9 cellular contexts compared by ENCODE assay signal in the genomic region with DNA sequence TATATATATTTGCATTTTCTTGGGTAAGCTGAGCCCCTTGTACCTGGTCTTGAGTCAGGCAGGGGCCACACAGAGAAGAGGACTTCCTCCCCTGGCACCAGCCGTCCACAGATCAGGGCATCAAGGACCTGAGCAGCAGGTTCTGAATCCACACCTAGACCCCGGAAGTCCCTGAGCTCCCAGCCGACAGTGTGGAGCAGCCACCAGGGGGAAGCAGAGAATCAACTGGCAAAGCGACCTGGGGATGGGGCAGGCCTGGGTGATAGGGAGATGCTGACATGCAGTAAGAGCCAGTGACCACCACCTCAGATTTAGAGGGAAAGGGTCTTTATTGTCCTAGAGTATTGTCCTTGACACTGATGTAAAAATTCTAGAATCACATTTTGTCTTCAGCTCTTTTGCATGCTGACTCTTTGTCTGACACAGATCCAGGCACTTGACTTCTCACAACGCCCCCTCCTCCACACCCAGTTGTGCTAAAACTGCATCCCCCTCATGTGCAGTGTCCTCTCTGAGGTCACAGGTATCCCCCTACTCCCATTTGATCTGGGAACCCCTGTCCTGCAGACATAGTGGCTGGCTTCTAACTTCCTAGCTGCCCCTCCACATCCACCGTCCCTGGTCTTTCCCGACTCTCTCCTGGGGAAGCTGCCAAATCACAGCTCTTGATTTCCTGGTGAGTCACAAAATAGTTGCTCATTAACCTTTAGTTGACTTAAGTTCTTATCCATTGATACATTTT.
DNase-seq lines count a peak whose midpoint lies in the region; ATAC-seq and TF ChIP-seq lines count a peak whose summit lies in the region.
"Had no signal": no experiment of that assay in that cellular context is flagged by ENCODE, and none has a peak within 500 bp of the region (broad histone marks: within the 10 kb centered on the region; RNA-seq: fewer than 3 reads in every experiment).

No MANE protein-coding gene starts in this region.

- BruUV-seq in A673 (replicated peaks; lab: Mats Ljungman, UMichigan) = no TSS peak

- POLR2A ChIA-PET in A673 (lab: Charles Lee; ENCODE audit: low non-redundant PET) = no interaction called here

- TF ChIP-seq CTCF in A673 (conservative IDR thresholded peaks at IDR 0.05; ENCODE audit: low read depth, low read length) (peak; percentile 83), GM12872 (IDR thresholded peaks at IDR 0.05; ENCODE audit: insufficient read depth, low read depth, low read length) (peak; percentile 77), testis (IDR thresholded peaks at IDR 0.05) (peak; percentile 42 to 53 (median 50))

- no peak overlapping the region for H3K4me3 ChIP-seq in A673 (ENCODE audit: low read depth, low read length, poor library complexity, severe bottlenecking)
- no peak overlapping the region for H3K4me3 ChIP-seq in effector memory CD4-positive, alpha-beta T cell (ENCODE audit: insufficient read depth, low read depth, low read length, poor library complexity, severe bottlenecking)
- H3K4me3 ChIP-seq in testis = no peak overlapping the region

- H3K27me3 ChIP-seq in A673 (replicated peaks; ENCODE audit: insufficient read depth, low read depth, low read length, poor library complexity) = no peaks in the 10 kb centered on the region
- H3K27me3 ChIP-seq in effector memory CD4-positive, alpha-beta T cell (replicated peaks; ENCODE audit: control insufficient read depth, insufficient read depth, low read length, poor library complexity, severe bottlenecking) = no peaks in the 10 kb centered on the region
- H3K27me3 ChIP-seq in testis = no peaks in the 10 kb centered on the region
- H3K27me3 ChIP-seq: neutrophil had no signal

- intact Hi-C loops in A673 (cut with micrococcal nuclease; ENCODE audit: unreplicated experiment) (no loop called here), testis (cut with DNase I; ENCODE audit: low total_unique reads) (no loop called here)

- H3K27ac Mint-ChIP-seq in naive B cell = peak overlapping the region; percentile 71 to 94 (median 83)

- no peaks in the 10 kb centered on the region for H3K36me3 Mint-ChIP-seq in naive B cell

- H3K27ac ChIP-seq in A673 (ENCODE audit: low read depth, low read length, poor library complexity, severe bottlenecking) (no peak overlapping the region), testis (no peak overlapping the region)
- H3K27ac ChIP-seq in effector memory CD4-positive, alpha-beta T cell (ENCODE audit: insufficient read depth, low read length, poor library complexity, severe bottlenecking) = peak overlapping the region; percentile 21
- H3K27ac ChIP-seq: neutrophil had no signal

- DNase-seq in A673 (ENCODE audit: low spot score) (peak; percentile 62), NCI-H2171 treated with DMSO at 0.1 percent for 48 hours (lab: John Stamatoyannopoulos, UW) (peak; percentile 56), naive B cell (peak; percentile 65), testis (peak; percentile 73), NCI-H1048 (lab: John Stamatoyannopoulos, UW) (no peak)
- DNase-seq in activated CD4-positive, alpha-beta T cell treated with anti-CD3 and anti-CD28 coated beads, Interleukin-2, amount 50 U/mL, for 48 hours = peak; percentile 75 to 82
- DNase-seq in effector memory CD4-positive, alpha-beta T cell = peak; percentile 59 to 73 (median 66)

- 39% methylated on average over 7 of the region's 7 CpGs for WGBS in testis, 2 donors

- H3K27me3 Mint-ChIP-seq in naive B cell = no peaks in the 10 kb centered on the region

- ATAC-seq in naive B cell (ENCODE audit: low read depth in 2 of 2) = peak; percentile 87 to 89

- no peaks in the 10 kb centered on the region for H3K9me3 Mint-ChIP-seq in naive B cell

- H3K36me3 ChIP-seq in A673 (ENCODE audit: insufficient read depth, low read length, poor library complexity, severe bottlenecking) = no peaks in the 10 kb centered on the region
- H3K36me3 ChIP-seq in effector memory CD4-positive, alpha-beta T cell (ENCODE audit: control insufficient read depth, insufficient read depth, low read length) = no peaks in the 10 kb centered on the region
- no peaks in the 10 kb centered on the region for H3K36me3 ChIP-seq in testis (ENCODE audit: low read depth, missing control alignments)
- H3K36me3 ChIP-seq: neutrophil had no signal

- H3K4me1 ChIP-seq in A673 (ENCODE audit: insufficient read depth, low read length, poor library complexity, severe bottlenecking) (no peaks in the 10 kb centered on the region), testis (no peaks in the 10 kb centered on the region)
- H3K4me1 ChIP-seq in effector memory CD4-positive, alpha-beta T cell (ENCODE audit: control insufficient read depth, insufficient read depth, low read length, poor library complexity, severe bottlenecking) = peaks cover 11% of the 10 kb centered on the region

- H3K4me1 Mint-ChIP-seq in naive B cell = peaks cover 21 to 30% (median 24%) of the 10 kb centered on the region in 3 donors

- CTCF ChIA-PET in A673 (lab: Charles Lee) = interaction anchor here (0.6 to 1.4 kb wide), 6 partner anchors 9 to 203 kb away, joined by 3 to 10 read pairs (median 4); no protein-coding TSS in a partner anchor

- H3K4me3 Mint-ChIP-seq in naive B cell = peak overlapping the region in 4 of 8 donors; percentile 46 to 69 (median 61)

- no peak for TF ChIP-seq POLR2A in testis (IDR thresholded peaks at IDR 0.05)

- H3K9me3 ChIP-seq in A673 (ENCODE audit: low read depth, low read length, poor library complexity, severe bottlenecking) (no peaks in the 10 kb centered on the region), testis (no peaks in the 10 kb centered on the region)
- H3K9me3 ChIP-seq in effector memory CD4-positive, alpha-beta T cell (ENCODE audit: control insufficient read depth, low read length) = no peaks in the 10 kb centered on the region
- H3K9me3 ChIP-seq: neutrophil had no signal
